Comparison of ENCODE assay signal across 10 cellular contexts in genomic region chr5:157485811-157486739, GRCh38. TPM values are rescaled to one million over a fixed set of nuclear protein-coding genes. Genes with fewer than 3 reads are reported as not detected.
DNase-seq lines count a peak whose midpoint lies in the region; ATAC-seq and TF ChIP-seq lines count a peak whose summit lies in the region.
"Had no signal": no experiment of that assay in that cellular context is flagged by ENCODE, and none has a peak within 500 bp of the region (broad histone marks: within the 10 kb centered on the region; RNA-seq: fewer than 3 reads in every experiment).

No MANE protein-coding gene starts in this region.

- no peaks in the 10 kb centered on the region for H3K9me3 Mint-ChIP-seq in natural killer cell

- intact Hi-C loops in natural killer cell (cut with micrococcal nuclease): no loop called here

- no peaks in the 10 kb centered on the region for H3K27me3 Mint-ChIP-seq in natural killer cell (ENCODE audit: low read depth in 2 of 2)

- H3K4me3 Mint-ChIP-seq in natural killer cell: no peak overlapping the region

- ATAC-seq in GM21390 (IDR thresholded peaks at IDR 0.05; ENCODE audit: unreplicated experiment) (peak; percentile 58), HG03432 (IDR thresholded peaks at IDR 0.05; ENCODE audit: unreplicated experiment) (peak; percentile 58), natural killer cell (peak in 2 of 3 donors; percentile 27 to 47), GM18519 (IDR thresholded peaks at IDR 0.05; ENCODE audit: low FRiP score, unreplicated experiment) (no peak)

- no peak overlapping the region for H3K27ac Mint-ChIP-seq in natural killer cell

- DNase-seq in NCI-H82 (lab: John Stamatoyannopoulos, UW) (peak; percentile 31), NCI-H82 treated with DMSO at 0.1 percent for 48 hours (lab: John Stamatoyannopoulos, UW; ENCODE audit: unreplicated experiment) (no peak), natural killer cell (no peak), GM20000 (ENCODE audit: low spot score) (no peak), NOMO-1 (lab: John Stamatoyannopoulos, UW; ENCODE audit: unreplicated experiment in 2 of 2) (no peak)
- DNase-seq: 8988T, dermis blood vessel endothelial cell had no signal

- H3K36me3 Mint-ChIP-seq in natural killer cell: no peaks in the 10 kb centered on the region

- TF ChIP-seq CTCF in natural killer cell (IDR thresholded peaks at IDR 0.05) (no peak), GM20000 (IDR thresholded peaks at IDR 0.05; ENCODE audit: extremely low read depth, missing control alignments) (no peak)

- peaks cover 8 to 10% of the 10 kb centered on the region in 2 donors for H3K4me1 Mint-ChIP-seq in natural killer cell

RNA-seq across cellular contexts. Expression of gene NIPAL4, which starts 26.1 kb away (rescaled TPM):
- total RNA-seq in natural killer cell: 1 to 10 TPM in 1 of 3 donors, under 1 TPM in 1, not detected in 1; 0.39 to 1.3 TPM
- total RNA-seq: dermis blood vessel endothelial cell had no signal
